Comparison of ENCODE assay signal across 8 cellular contexts in genomic region chr9:128275198-128276007, GRCh38. TPM values are rescaled to one million over a fixed set of nuclear protein-coding genes. Genes with fewer than 3 reads are reported as not detected.
DNase-seq lines count a peak whose midpoint lies in the region; ATAC-seq and TF ChIP-seq lines count a peak whose summit lies in the region.

GOLGA2 (minus strand) TSS chr9:128276007; CDS start chr9:128275976, 31 bp downstream.

- H3K4me3 Mint-ChIP-seq in activated B cell treated with CpG ODN at 0.5 μM for 24 hours, result peak within 1 kb of the TSS; percentile 97

- H4K20me1 ChIP-seq in neural cell (ENCODE audit: insufficient read depth), result no peaks in the 10 kb centered on the region

- TF ChIP-seq CTCF in activated B cell treated with CpG ODN at 0.5 μM for 24 hours (IDR thresholded peaks at IDR 0.05) (no peak), fibroblast of villous mesenchyme (IDR thresholded peaks at IDR 0.05; ENCODE audit: insufficient read depth, low read depth, low read length) (no peak), neural cell (IDR thresholded peaks at IDR 0.05; ENCODE audit: poor library complexity, severe bottlenecking) (no peak)

- TF ChIP-seq EP300 in neural cell (conservative IDR thresholded peaks at IDR 0.05; ENCODE audit: poor library complexity, severe bottlenecking), result no peak

- H3K27me3 Mint-ChIP-seq in activated B cell treated with CpG ODN at 0.5 μM for 24 hours, result no peaks in the 10 kb centered on the region

- peak within 1 kb of the TSS; percentile 63 for H3K27ac ChIP-seq in neural cell (ENCODE audit: low read length)

- H3K4me3 ChIP-seq in fibroblast of villous mesenchyme (ENCODE audit: low read depth, low read length), result peak within 1 kb of the TSS; percentile 99
- H3K4me3 ChIP-seq in neural cell (ENCODE audit: low read length), result peak within 1 kb of the TSS; percentile 95

- no peaks in the 10 kb centered on the region for H3F3A ChIP-seq in neural cell (ENCODE audit: insufficient read depth, low read length, poor library complexity, severe bottlenecking)

- H3K36me3 ChIP-seq in neural cell (ENCODE audit: insufficient read depth, low read length), result no peaks in the 10 kb centered on the region

- H3K27ac Mint-ChIP-seq in activated B cell treated with CpG ODN at 0.5 μM for 24 hours, result peak within 1 kb of the TSS; percentile 92

- ATAC-seq in GM19438 (IDR thresholded peaks at IDR 0.05; ENCODE audit: low read depth, unreplicated experiment) (peak; percentile 63), HG03457 (IDR thresholded peaks at IDR 0.05; ENCODE audit: unreplicated experiment) (peak; percentile 32), activated B cell treated with CpG ODN at 0.5 μM for 24 hours (ENCODE audit: low read depth) (peak; percentile 59)

- peak; percentile 62 for DNase-seq in ELF-1 (ENCODE audit: low read depth, low spot score)
- no peak for DNase-seq in activated B cell treated with CpG ODN at 0.5 μM for 24 hours
- peak; percentile 84 for DNase-seq in fibroblast of villous mesenchyme (ENCODE audit: low read depth)
- DNase-seq in COR-L47 (lab: John Stamatoyannopoulos, UW), result no peak
- no peak for DNase-seq in KG1 (lab: John Stamatoyannopoulos, UW)

- CTCF ChIA-PET in activated B cell treated with CpG ODN at 0.5 μM for 24 hours (lab: Charles Lee), result interaction anchor here (1.0 kb wide), 1 partner anchor 25 kb away, joined by 3 read pairs; no protein-coding TSS in a partner anchor

- peaks cover 27% of the 10 kb centered on the region for H3K36me3 Mint-ChIP-seq in activated B cell treated with CpG ODN at 0.5 μM for 24 hours (ENCODE audit: low read depth)

- H3K4me1 Mint-ChIP-seq in activated B cell treated with CpG ODN at 0.5 μM for 24 hours, result peaks cover 27% of the 10 kb centered on the region

- H3K27me3 ChIP-seq in neural cell (ENCODE audit: insufficient read depth, low read depth, low read length), result no peaks in the 10 kb centered on the region

- H3K9ac ChIP-seq in neural cell (ENCODE audit: low read length), result peak within 1 kb of the TSS; percentile 92

- H3K79me2 ChIP-seq in neural cell (replicated peaks; ENCODE audit: insufficient read depth, low read length), result peaks cover 15% of the 10 kb centered on the region

- no peaks in the 10 kb centered on the region for H3K9me2 ChIP-seq in neural cell (ENCODE audit: insufficient read depth, low read length)

- peak within 1 kb of the TSS; percentile 77 for H2AFZ ChIP-seq in neural cell (ENCODE audit: low read depth, low read length)

- peak; percentile 3 for TF ChIP-seq RAD21 in neural cell (conservative IDR thresholded peaks at IDR 0.05)

- intact Hi-C loops in activated B cell treated with CpG ODN at 0.5 μM for 24 hours (cut with micrococcal nuclease), result loop anchor here (1.0 to 10.0 kb wide), 10 partner anchors 20 to 279 kb away; partner anchors contain the start of genes BBLN, CIZ1, COQ4 and ODF2

- peak within 1 kb of the TSS; percentile 98 for H3K4me2 ChIP-seq in neural cell (ENCODE audit: low read length)

- POLR2A ChIA-PET in activated B cell treated with CpG ODN at 0.5 μM for 24 hours (lab: Charles Lee), result interaction anchor here (0.6 to 2.1 kb wide), 28 partner anchors 10 to 1351 kb away, joined by 3 to 29 read pairs (median 4); partner anchors contain the start of genes BBLN, CERCAM, ENDOG and NTMT1

- no peaks in the 10 kb centered on the region for H3K9me3 Mint-ChIP-seq in activated B cell treated with CpG ODN at 0.5 μM for 24 hours

- no peaks in the 10 kb centered on the region for H3K9me3 ChIP-seq in neural cell (ENCODE audit: low read length)

TF ChIP-seq in neural cell, 6 proteins besides CTCF, POLR2A, EP300 and RAD21:
- TF ChIP-seq POLR2AphosphoS5 (IDR thresholded peaks at IDR 0.05) (peak; percentile 40), EZH2 (IDR thresholded peaks at IDR 0.05; ENCODE audit: borderline replicate concordance, insufficient read depth, low read length, poor library complexity, severe bottlenecking) (no peak)

RNA-seq across cellular contexts. Expression of gene GOLGA2, which starts in this region (rescaled TPM):
- total RNA-seq in activated B cell treated with CpG ODN at 0.5 μM for 24 hours (46.0 and 53.5 TPM in 2 replicates), fibroblast of villous mesenchyme (114 and 116 TPM in 2 replicates)
- polyA plus RNA-seq in neural cell, result 44.3 and 46.3 TPM in 2 replicates
- polyA minus RNA-seq in neural cell, result 65.1 and 65.7 TPM in 2 replicates

Comparison
In these comparisons a context has a peak if more than half of its experiments do, and no peak if none do; other contexts are left out.
1. DNase-seq: peak in ELF-1 (single experiment) and fibroblast of villous mesenchyme (single experiment); none in activated B cell treated with CpG ODN at 0.5 μM for 24 hours (single experiment), COR-L47 (single experiment) and KG1 (single experiment).
2. Peak in every context shown above with its lines, with median percentiles within 50 percentile points of each other: ATAC-seq.